In genomic region chr11:112087212-112087611, GRCh38 we compare ENCODE assay signal across 8 cellular contexts. TPM values are rescaled to one million over a fixed set of nuclear protein-coding genes. Genes with fewer than 3 reads are reported as not detected.
A peak's percentile ranks its signal among the peaks of the same experiment; 100 is the strongest.
DNase-seq lines count a peak whose midpoint lies in the region; ATAC-seq and TF ChIP-seq lines count a peak whose summit lies in the region.

No MANE protein-coding gene starts in this region.

- peaks cover 40 to 62% (median 49%) of the 10 kb centered on the region in 4 donors for H3K4me1 Mint-ChIP-seq in CD4-positive, alpha-beta memory T cell
- H3K4me1 Mint-ChIP-seq in naive B cell = peaks cover 50 to 51% (median 50%) of the 10 kb centered on the region in 3 donors

- no peaks in the 10 kb centered on the region for H3K27me3 Mint-ChIP-seq in CD4-positive, alpha-beta memory T cell
- no peaks in the 10 kb centered on the region for H3K27me3 Mint-ChIP-seq in naive B cell

- DNase-seq in CD4-positive, alpha-beta memory T cell = no peak
- DNase-seq in NAMALWA (ENCODE audit: low spot score) (peak; percentile 15), dorsolateral prefrontal cortex (no peak), naive B cell (no peak), DMS153 (lab: John Stamatoyannopoulos, UW) (no peak), pons (ENCODE audit: low spot score) (no peak)
- no peak for DNase-seq in stimulated activated CD4-positive, alpha-beta T cell treated with anti-CD3 and anti-CD28 coated beads, Interleukin-12 subunit alpha, Interleukin-12 subunit beta, amount 100 ng/mL, for 4 hours

- CTCF ChIA-PET in CD4-positive, alpha-beta memory T cell (lab: Charles Lee; ENCODE audit: partially characterized antibody) = interaction anchor here (1.0 to 2.8 kb wide), 5 partner anchors 26 to 193 kb away, joined by 4 to 10 read pairs (median 5); no protein-coding TSS in a partner anchor

- H3K4me3 ChIP-seq in CD4-positive, alpha-beta memory T cell (ENCODE audit: low read length in 2 of 2) = peak overlapping the region; percentile 97 to 100
- H3K4me3 ChIP-seq in dorsolateral prefrontal cortex = peak overlapping the region; percentile 68 to 100 (median 94)

- peaks cover 46 to 86% of the 10 kb centered on the region in 2 donors for H3K36me3 Mint-ChIP-seq in CD4-positive, alpha-beta memory T cell
- H3K36me3 Mint-ChIP-seq in naive B cell = peaks cover 24 to 53% of the 10 kb centered on the region in 2 donors

- peaks cover 42% of the 10 kb centered on the region for H3K36me3 ChIP-seq in CD4-positive, alpha-beta memory T cell (ENCODE audit: insufficient read depth, low read length)

- H3K9me3 Mint-ChIP-seq in CD4-positive, alpha-beta memory T cell = peaks cover 0 to 4% (median 0%) of the 10 kb centered on the region in 8 donors
- no peaks in the 10 kb centered on the region for H3K9me3 Mint-ChIP-seq in naive B cell

- peaks cover 39% of the 10 kb centered on the region for H3K4me1 ChIP-seq in CD4-positive, alpha-beta memory T cell (ENCODE audit: insufficient read depth, low read length)

- peak overlapping the region; percentile 91 to 100 (median 99) for H3K27ac Mint-ChIP-seq in CD4-positive, alpha-beta memory T cell
- peak overlapping the region; percentile 96 to 99 (median 98) for H3K27ac Mint-ChIP-seq in naive B cell

- H3K4me3 Mint-ChIP-seq in CD4-positive, alpha-beta memory T cell = peak overlapping the region; percentile 93 to 100 (median 99)
- peak overlapping the region; percentile 93 to 100 (median 99) for H3K4me3 Mint-ChIP-seq in naive B cell

- no peak for ATAC-seq in naive B cell (ENCODE audit: low read depth in 2 of 2)
- no peak for ATAC-seq in HG03521 (IDR thresholded peaks at IDR 0.05; ENCODE audit: unreplicated experiment)

- H3K9me3 ChIP-seq in CD4-positive, alpha-beta memory T cell (ENCODE audit: control insufficient read depth in 1 of 2, low read length in 2 of 2) = no peaks in the 10 kb centered on the region

- POLR2A ChIA-PET in CD4-positive, alpha-beta memory T cell (lab: Charles Lee; ENCODE audit: partially characterized antibody) = interaction anchor here (1.0 to 2.4 kb wide), 10 partner anchors 8 to 216 kb away, joined by 3 to 18 read pairs (median 5); partner anchors contain the start of genes ALG9, CFAP68, FDXACB1 and NKAPD1

- H3K27me3 ChIP-seq in CD4-positive, alpha-beta memory T cell (ENCODE audit: insufficient read depth, low read length) = no peaks in the 10 kb centered on the region
- H3K27me3 ChIP-seq in dorsolateral prefrontal cortex = no peaks in the 10 kb centered on the region

- no peak for TF ChIP-seq CTCF in dorsolateral prefrontal cortex (IDR thresholded peaks at IDR 0.05 in 54 of 56, conservative IDR thresholded peaks at IDR 0.05 in 2 of 56; ENCODE audit: low read depth in 1 of 56, partially characterized antibody in 56 of 56)

- peak overlapping the region; percentile 79 for H3K27ac ChIP-seq in CD4-positive, alpha-beta memory T cell (ENCODE audit: low read depth, low read length)
- H3K27ac ChIP-seq in dorsolateral prefrontal cortex = peak overlapping the region in 40 of 59 donors; percentile 42 to 94 (median 80)

- intact Hi-C loops in CD4-positive, alpha-beta memory T cell (cut with micrococcal nuclease) = loop anchor here (2.0 kb wide), 3 partner anchors 160 to 1228 kb away; partner anchors contain the start of genes ALG9 and TTC12
- intact Hi-C loops in dorsolateral prefrontal cortex (cut with DNase I) = loop anchor here in 1 of 2 donors (10.0 kb wide), 1 partner anchor 112 kb away; no protein-coding TSS in a partner anchor

RNA-seq across cellular contexts. Expression of gene SDHD, which starts 0.5 kb away (rescaled TPM):
- total RNA-seq in CD4-positive, alpha-beta memory T cell = 10 to 100 TPM; 61.2 to 65.5 TPM
- polyA plus RNA-seq in CD4-positive, alpha-beta memory T cell = 100 to 1,000 TPM; 159 to 302 TPM
- 10 to 100 TPM; 43.8 to 85.0 (median 65.3) TPM for total RNA-seq in dorsolateral prefrontal cortex
- 100 to 1,000 TPM; 140 to 196 (median 168) TPM for polyA plus RNA-seq in naive B cell (ENCODE audit: low read depth in 6 of 6)

RNA-seq across cellular contexts. Expression of gene TIMM8B, which starts 0.7 kb away (rescaled TPM):
- total RNA-seq in CD4-positive, alpha-beta memory T cell = 10 to 100 TPM; 26.2 to 28.0 TPM
- polyA plus RNA-seq in CD4-positive, alpha-beta memory T cell = 10 to 100 TPM; 54.1 to 65.9 TPM
- total RNA-seq in dorsolateral prefrontal cortex = 10 to 100 TPM; 25.1 to 51.5 (median 35.6) TPM
- polyA plus RNA-seq in naive B cell (ENCODE audit: low read depth in 6 of 6) = 10 to 100 TPM; 47.0 to 77.1 (median 53.3) TPM

RNA-seq across cellular contexts. Expression of gene NKAPD1, which starts 13.1 kb away (rescaled TPM):
- 10 to 100 TPM; 20.9 to 21.2 TPM for total RNA-seq in CD4-positive, alpha-beta memory T cell
- 10 to 100 TPM in 1 of 2 donors, 1 to 10 TPM in 1; 7.7 to 14.2 TPM for polyA plus RNA-seq in CD4-positive, alpha-beta memory T cell
- 10 to 100 TPM; 10.4 to 25.6 (median 15.2) TPM for total RNA-seq in dorsolateral prefrontal cortex
- polyA plus RNA-seq in naive B cell (ENCODE audit: low read depth in 6 of 6) = 10 to 100 TPM in 4 of 6 donors, 1 to 10 TPM in 2; 3.7 to 18.6 (median 10.7) TPM

RNA-seq across cellular contexts. Expression of gene PIH1D2, which starts 13.4 kb away (rescaled TPM):
- total RNA-seq in CD4-positive, alpha-beta memory T cell = not detected
- polyA plus RNA-seq in CD4-positive, alpha-beta memory T cell = not detected
- 1 to 10 TPM in 113 of 120 experiments, under 1 TPM in 7; 0.27 to 4.4 (median 2.2) TPM for total RNA-seq in dorsolateral prefrontal cortex
- not detected for polyA plus RNA-seq in naive B cell (ENCODE audit: low read depth in 6 of 6)
